ENCODE assay signal across 1 cellular context in the genomic region with DNA sequence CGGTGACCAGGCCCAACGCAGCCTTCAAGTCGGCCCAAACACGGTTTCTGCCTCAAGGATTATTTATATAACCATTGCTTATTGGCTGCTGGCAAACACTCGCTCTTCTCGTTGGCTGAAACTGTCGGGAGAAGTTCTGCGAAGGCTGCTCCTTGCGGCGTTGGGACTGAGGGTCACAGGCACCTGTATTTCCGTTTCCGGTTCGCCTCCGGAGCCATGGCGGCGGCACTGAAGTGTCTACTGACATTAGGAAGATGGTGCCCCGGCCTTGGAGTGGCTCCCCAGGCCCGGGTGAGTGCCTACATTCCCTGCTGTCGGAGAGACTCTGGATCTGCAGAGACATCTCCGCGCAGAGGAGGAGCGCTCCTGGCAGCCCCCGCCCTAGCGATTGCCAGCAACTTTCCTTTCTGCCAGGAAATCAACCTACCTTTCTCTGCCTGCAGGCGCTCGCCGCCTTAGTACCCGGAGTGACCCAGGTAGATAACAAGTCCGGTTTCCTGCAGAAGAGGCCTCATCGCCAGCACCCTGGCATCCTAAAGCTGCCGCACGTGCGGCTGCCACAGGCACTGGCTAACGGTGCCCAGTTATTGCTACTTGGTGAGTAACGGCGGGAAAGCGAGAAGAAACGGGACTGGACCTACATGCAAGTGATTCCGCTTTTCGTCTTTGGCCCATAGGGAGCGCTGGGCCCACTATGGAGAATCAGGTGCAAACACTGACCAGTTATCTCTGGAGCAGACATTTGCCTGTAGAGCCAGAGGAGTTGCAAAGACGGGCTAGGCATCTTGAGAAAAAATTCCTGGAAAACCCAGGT.
TF ChIP-seq lines count a peak whose summit lies in the region.

A gene with protein sequence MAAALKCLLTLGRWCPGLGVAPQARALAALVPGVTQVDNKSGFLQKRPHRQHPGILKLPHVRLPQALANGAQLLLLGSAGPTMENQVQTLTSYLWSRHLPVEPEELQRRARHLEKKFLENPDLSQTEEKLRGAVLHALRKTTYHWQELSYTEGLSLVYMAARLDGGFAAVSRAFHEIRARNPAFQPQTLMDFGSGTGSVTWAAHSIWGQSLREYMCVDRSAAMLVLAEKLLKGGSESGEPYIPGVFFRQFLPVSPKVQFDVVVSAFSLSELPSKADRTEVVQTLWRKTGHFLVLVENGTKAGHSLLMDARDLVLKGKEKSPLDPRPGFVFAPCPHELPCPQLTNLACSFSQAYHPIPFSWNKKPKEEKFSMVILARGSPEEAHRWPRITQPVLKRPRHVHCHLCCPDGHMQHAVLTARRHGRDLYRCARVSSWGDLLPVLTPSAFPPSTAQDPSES (plus strand): TSS at position 194 of the 814 bp plus-strand sequence. CDS start 23 bp downstream, at position 217.

TF ChIP-seq in HepG2, 621 proteins besides CTCF, POLR2A, EP300 and RAD21 (continued from another document):
- TF ChIP-seq AKNA (CRISPR knock-in tag; IDR thresholded peaks at IDR 0.05; ENCODE audit: borderline replicate concordance) (no peak), ZBTB20 (CRISPR knock-in tag; IDR thresholded peaks at IDR 0.05; ENCODE audit: borderline replicate concordance, low read depth) (peak; percentile 59; the same call in 1 of the 2 replicates), NCOA1 (CRISPR knock-in tag; IDR thresholded peaks at IDR 0.05) (peak; percentile 91), RBM39 (IDR thresholded peaks at IDR 0.05; ENCODE audit: low read depth, low read length, poor library complexity, severe bottlenecking) (peak; percentile 79), KDM2A (CRISPR knock-in tag; IDR thresholded peaks at IDR 0.05; ENCODE audit: borderline replicate concordance, low read depth) (peak; percentile 81; the same call in 1 of the 2 replicates), PRMT3 (CRISPR knock-in tag; IDR thresholded peaks at IDR 0.05; ENCODE audit: borderline replicate concordance, low read depth) (no peak), FOSL1 (CRISPR knock-in tag; IDR thresholded peaks at IDR 0.05; ENCODE audit: borderline replicate concordance) (no peak)
- TF ChIP-seq, protein P1, sequence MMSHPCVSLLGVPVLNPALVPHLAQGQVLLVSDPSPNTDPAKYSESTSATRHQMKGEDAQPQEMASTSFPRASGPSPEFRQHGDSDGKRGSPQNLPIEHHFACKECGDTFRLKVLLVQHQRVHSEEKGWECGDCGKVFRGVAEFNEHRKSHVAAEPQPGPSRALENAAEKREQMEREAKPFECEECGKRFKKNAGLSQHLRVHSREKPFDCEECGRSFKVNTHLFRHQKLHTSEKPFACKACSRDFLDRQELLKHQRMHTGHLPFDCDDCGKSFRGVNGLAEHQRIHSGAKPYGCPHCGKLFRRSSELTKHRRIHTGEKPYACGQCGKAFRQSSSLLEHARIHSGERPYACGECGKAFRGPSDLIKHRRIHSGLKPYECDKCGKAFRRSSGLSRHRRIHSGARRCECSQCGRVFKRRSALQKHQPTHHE (CRISPR knock-in tag; IDR thresholded peaks at IDR 0.05; ENCODE audit: borderline replicate concordance), result no peak; the same call in 1 of the 2 replicates
- TF ChIP-seq, protein P2, sequence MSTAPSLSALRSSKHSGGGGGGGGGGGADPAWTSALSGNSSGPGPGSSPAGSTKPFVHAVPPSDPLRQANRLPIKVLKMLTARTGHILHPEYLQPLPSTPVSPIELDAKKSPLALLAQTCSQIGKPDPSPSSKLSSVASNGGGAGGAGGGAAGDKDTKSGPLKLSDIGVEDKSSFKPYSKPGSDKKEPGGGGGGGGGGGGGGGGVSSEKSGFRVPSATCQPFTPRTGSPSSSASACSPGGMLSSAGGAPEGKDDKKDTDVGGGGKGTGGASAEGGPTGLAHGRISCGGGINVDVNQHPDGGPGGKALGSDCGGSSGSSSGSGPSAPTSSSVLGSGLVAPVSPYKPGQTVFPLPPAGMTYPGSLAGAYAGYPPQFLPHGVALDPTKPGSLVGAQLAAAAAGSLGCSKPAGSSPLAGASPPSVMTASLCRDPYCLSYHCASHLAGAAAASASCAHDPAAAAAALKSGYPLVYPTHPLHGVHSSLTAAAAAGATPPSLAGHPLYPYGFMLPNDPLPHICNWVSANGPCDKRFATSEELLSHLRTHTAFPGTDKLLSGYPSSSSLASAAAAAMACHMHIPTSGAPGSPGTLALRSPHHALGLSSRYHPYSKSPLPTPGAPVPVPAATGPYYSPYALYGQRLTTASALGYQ (CRISPR knock-in tag; IDR thresholded peaks at IDR 0.05), result no peak
